31 cellular contexts compared by ENCODE assay signal in the genomic region with DNA sequence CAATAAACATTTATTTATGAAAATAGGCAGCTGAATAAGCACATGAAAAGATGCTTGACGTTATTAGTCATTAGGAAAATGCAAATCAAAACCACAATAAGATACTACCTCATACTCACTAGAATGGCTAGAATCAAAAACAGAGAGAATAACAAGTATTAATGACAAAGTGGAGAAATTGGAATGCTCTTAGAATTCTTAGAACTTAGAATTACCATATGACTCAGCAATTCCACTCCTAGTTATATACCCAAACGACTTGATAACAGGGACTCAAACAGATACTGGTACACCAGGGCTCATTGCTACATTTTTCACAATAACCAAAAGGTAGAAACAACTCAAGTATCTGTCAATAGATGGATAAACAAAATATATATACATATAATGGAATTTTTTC. TPM values are rescaled to one million over a fixed set of nuclear protein-coding genes. Genes with fewer than 3 reads are reported as not detected.
DNase-seq lines count a peak whose midpoint lies in the region; ATAC-seq, FAIRE-seq and TF ChIP-seq lines count a peak whose summit lies in the region.
"Had no signal": no experiment of that assay in that cellular context is flagged by ENCODE, and none has a peak within 500 bp of the region (broad histone marks: within the 10 kb centered on the region; RNA-seq: fewer than 3 reads in every experiment).

No MANE protein-coding gene starts in this region.

- no peak for TF ChIP-seq RAD21 in GM12878 (IDR thresholded peaks at IDR 0.05; ENCODE audit: insufficient read depth, low read depth, low read length)

- RAD21 ChIA-PET in GM12878 (lab: Charles Lee; ENCODE audit: unreplicated experiment) = no interaction called here

- H3K23ac ChIP-seq in mesenchymal stem cell (ENCODE audit: low read length in 2 of 2) = no peak overlapping the region

- no peak overlapping the region for H2AK5ac ChIP-seq in mesenchymal stem cell (ENCODE audit: low read length, severe bottlenecking)

- no peak overlapping the region for H4K8ac ChIP-seq in mesenchymal stem cell (ENCODE audit: low read length)

- H2BK120ac ChIP-seq in mesenchymal stem cell (ENCODE audit: low read depth, low read length) = no peak overlapping the region

- no peak overlapping the region for H3K4me2 ChIP-seq in GM12878 (ENCODE audit: control insufficient read depth, insufficient read depth)
- H3K4me2 ChIP-seq in mesenchymal stem cell (ENCODE audit: low read length, poor library complexity, severe bottlenecking) = no peak overlapping the region
- H3K4me2 ChIP-seq: BLaER1 treated with 17β-estradiol and CSF1 and Interleukin-3, amounts not matched to agents 10 nM and 100 nM; hepatocyte had no signal

- H3K4me1 ChIP-seq in GM12878 (ENCODE audit: control insufficient read depth, insufficient read depth, low read length) = no peaks in the 10 kb centered on the region
- H3K4me1 ChIP-seq in mesenchymal stem cell (ENCODE audit: control insufficient read depth, insufficient read depth, low read depth, low read length) = peaks cover 3% of the 10 kb centered on the region
- H3K4me1 ChIP-seq: prostate gland had no signal

- no peak overlapping the region for H3K27ac ChIP-seq in GM12878 (ENCODE audit: control insufficient read depth, insufficient read depth)
- no peak overlapping the region for H3K27ac ChIP-seq in mesenchymal stem cell (ENCODE audit: low read length, poor library complexity, severe bottlenecking)
- H3K27ac ChIP-seq: BLaER1 treated with 17β-estradiol and CSF1 and Interleukin-3, amounts not matched to agents 10 nM and 100 nM; gastrocnemius medialis; hepatocyte; Peyer's patch; prostate gland; sigmoid colon had no signal

- no peak overlapping the region for H4K91ac ChIP-seq in mesenchymal stem cell (ENCODE audit: low read length)

- FAIRE-seq in GM12878 (lab: Jason Lieb, UNC) = peak; percentile 62

- no peak overlapping the region for H3K9ac ChIP-seq in GM12878 (ENCODE audit: control insufficient read depth, insufficient read depth, low read length)
- H3K9ac ChIP-seq in mesenchymal stem cell (ENCODE audit: low read length) = no peak overlapping the region
- H3K9ac ChIP-seq: BLaER1 treated with 17β-estradiol and CSF1 and Interleukin-3, amounts not matched to agents 10 nM and 100 nM had no signal

- no peaks in the 10 kb centered on the region for H3K79me2 ChIP-seq in GM12878 (ENCODE audit: control insufficient read depth, insufficient read depth, low read length)
- H3K79me2 ChIP-seq: hepatocyte had no signal

- H2BK5ac ChIP-seq in mesenchymal stem cell (ENCODE audit: low read depth, low read length, poor library complexity, severe bottlenecking) = no peak overlapping the region

- H2BK12ac ChIP-seq in mesenchymal stem cell (ENCODE audit: low read length in 2 of 2) = no peak overlapping the region

- BruUV-seq in GM12878 (replicated peaks; lab: Mats Ljungman, UMichigan) = no TSS peak

- H2AFZ ChIP-seq in GM12878 (ENCODE audit: control insufficient read depth, low read depth, low read length) (no peak overlapping the region), mesenchymal stem cell (ENCODE audit: low read depth, low read length) (no peak overlapping the region)
- H2AFZ ChIP-seq: hepatocyte had no signal

- ATAC-seq in GM12878 = no peak
- ATAC-seq: esophagus mucosa; gastrocnemius medialis; mucosa of descending colon; natural killer cell; stimulated activated memory B cell treated with anti-CD40 and anti-IgM and Interleukin-4, amounts not matched to agents 10 μg/mL and 1 μg/mL and 100 μg/mL, for 72 hours had no signal

- no peak overlapping the region for H3K18ac ChIP-seq in mesenchymal stem cell (ENCODE audit: low read depth in 1 of 2, low read length in 2 of 2)

- no peaks in the 10 kb centered on the region for H3K9me3 ChIP-seq in GM12878 (replicated peaks; ENCODE audit: control insufficient read depth, insufficient read depth, low read length)
- H3K9me3 ChIP-seq in mesenchymal stem cell (ENCODE audit: control insufficient read depth, low read length) = no peaks in the 10 kb centered on the region
- H3K9me3 ChIP-seq: gastrocnemius medialis, mucosa of descending colon, Peyer's patch, prostate gland, sigmoid colon had no signal

- H3K14ac ChIP-seq in mesenchymal stem cell (ENCODE audit: low read length in 2 of 2) = no peak overlapping the region

- WGBS in GM12878 (ENCODE audit: insufficient coverage, insufficient replicate concordance, low lambda C conversion rate, missing lambda C conversion rate) = 0% methylated on average over 2 of the region's 2 CpGs
- WGBS in mesenchymal stem cell = 29% methylated on average over 1 of the region's 2 CpGs

- in situ Hi-C loops in GM12878 (cut with MboI) = no loop called here

- no peak overlapping the region for H3K4ac ChIP-seq in mesenchymal stem cell (ENCODE audit: low read depth in 1 of 2, low read length in 2 of 2)

- no peak overlapping the region for H2BK15ac ChIP-seq in mesenchymal stem cell (ENCODE audit: low read depth, poor library complexity, severe bottlenecking)

- no peaks in the 10 kb centered on the region for H4K20me1 ChIP-seq in GM12878 (ENCODE audit: control insufficient read depth, insufficient read depth)

- no peaks in the 10 kb centered on the region for H3K79me1 ChIP-seq in mesenchymal stem cell (replicated peaks; ENCODE audit: low read length, poor library complexity, severe bottlenecking)

- SMC1A ChIA-PET in GM12878 (lab: Charles Lee; ENCODE audit: uncharacterized antibody, unreplicated experiment) = no interaction called here

- CTCF ChIA-PET in GM12878 (lab: Yijun Ruan, JAX) = interaction anchor here (1.0 kb wide), 1 partner anchor 87 kb away, joined by 3 read pairs; no protein-coding TSS in a partner anchor

- TF ChIP-seq POLR2A in GM12878 (IDR thresholded peaks at IDR 0.05; ENCODE audit: low read depth, low read length) = no peak

- peak; percentile 68 for DNase-seq in ELR (ENCODE audit: low read depth)
- peak; percentile 68 for DNase-seq in LHCN-M2 (ENCODE audit: low read depth)
- no peak for DNase-seq in GM12878 (ENCODE audit: low read depth, low spot score)
- DNase-seq in mesenchymal stem cell = peak; percentile 6
- no peak for DNase-seq in cerebellum (ENCODE audit: low spot score)
- no peak for DNase-seq in NCI-H446 treated with DMSO at 0.1 percent for 48 hours (lab: John Stamatoyannopoulos, UW)
- no peak for DNase-seq in stimulated activated CD8-positive, alpha-beta memory T cell treated with anti-CD3 and anti-CD28 coated beads, Interleukin-4, amount 100 ng/mL, for 48 hours
- DNase-seq: activated CD4-positive, alpha-beta T cell treated with anti-CD3 and anti-CD28 coated beads, Interleukin-2, amount 10 ng/mL, durations not matched to agents 7 days and 5 days; activated gamma-delta T cell; activated naive CD8-positive, alpha-beta T cell treated with anti-CD3 and anti-CD28 coated beads for 36 hours; aorta; endodermal cell; gastrocnemius medialis; GF-D8; mucosa of descending colon; natural killer cell; NCI-H1417 treated with DMSO at 0.1 percent for 48 hours; NCI-H2029 treated with DMSO at 0.1 percent for 48 hours; NCI-H2227 treated with DMSO at 0.1 percent for 48 hours; occipital lobe; Peyer's patch; SHP77 treated with DMSO at 0.1 percent for 48 hours; sigmoid colon; stimulated activated CD4-positive, alpha-beta T cell treated with anti-CD3 and anti-CD28 coated beads, Interleukin-4, amount 100 ng/mL, for 4 hours had no signal

- H3K4me3 ChIP-seq in GM12878 (no peak overlapping the region), mesenchymal stem cell (ENCODE audit: insufficient read depth in 1 of 2, low read depth in 1 of 2, low read length in 2 of 2) (no peak overlapping the region)
- H3K4me3 ChIP-seq: BLaER1 treated with 17β-estradiol and CSF1 and Interleukin-3, amounts not matched to agents 10 nM and 100 nM; gastrocnemius medialis; hepatocyte; lung; mucosa of descending colon; Peyer's patch; prostate gland; sigmoid colon had no signal

- intact Hi-C loops in GM12878 (cut with micrococcal nuclease; ENCODE audit: unreplicated experiment) = no loop called here

- H3K27me3 ChIP-seq in GM12878 (replicated peaks in 1 of 2; ENCODE audit: control insufficient read depth in 2 of 2, insufficient read depth in 2 of 2, low read length in 1 of 2) (peaks cover 6 to 16% of the 10 kb centered on the region in 2 experiments), mesenchymal stem cell (ENCODE audit: control insufficient read depth in 1 of 2, insufficient read depth in 1 of 2, low read length in 2 of 2) (peaks cover 18 to 42% of the 10 kb centered on the region in 2 experiments)

- no peak for TF ChIP-seq EP300 in GM12878 (IDR thresholded peaks at IDR 0.05; ENCODE audit: borderline replicate concordance in 1 of 2, control insufficient read depth in 1 of 2, low read depth in 2 of 2, low read length in 2 of 2)

- POLR2A ChIA-PET in GM12878 (lab: Charles Lee) = no interaction called here

- H3K36me3 ChIP-seq in GM12878 (ENCODE audit: control insufficient read depth in 2 of 2, insufficient read depth in 2 of 2, low read length in 1 of 2) (no peaks in the 10 kb centered on the region), mesenchymal stem cell (ENCODE audit: control insufficient read depth in 1 of 2, insufficient read depth in 2 of 2, low read depth in 1 of 2, low read length in 2 of 2) (no peaks in the 10 kb centered on the region)
- H3K36me3 ChIP-seq: BLaER1 treated with 17β-estradiol and CSF1 and Interleukin-3, amounts not matched to agents 10 nM and 100 nM; gastrocnemius medialis; Peyer's patch; prostate gland; sigmoid colon had no signal

- no peak for TF ChIP-seq CTCF in GM12878 (IDR thresholded peaks at IDR 0.05 in 2 of 3, conservative IDR thresholded peaks at IDR 0.05 in 1 of 3; ENCODE audit: control insufficient read depth in 2 of 3, extremely low read depth in 1 of 3, insufficient read depth in 1 of 3, low read depth in 3 of 3, low read length in 3 of 3)

RNA-seq across cellular contexts. Expression of a gene that starts 15.1 kb away (rescaled TPM):
- total RNA-seq in LHCN-M2 (2014; rRNA removed) (3.9 and 5.4 TPM in 2 replicates), GM12878 (2014; rRNA removed) (not detected in 2 replicates), GM12878 (2014; rRNA removed; fragmentation: Illumina TruSeq; extraction: Trizol) (0.09 TPM in 1 of 2 replicates, not detected in the other), GM12878 (2021) (not detected in 2 replicates), cerebellum (68.9 TPM)
- 0.56 TPM for polyA plus RNA-seq in LHCN-M2 (2012)
- total RNA-seq in GM12878 (2013; cell fraction: nucleolus; rRNA removed) = 0.33 TPM in 1 of 2 replicates, not detected in the other
- polyA plus RNA-seq in GM12878 (2011; ENCODE audit: low read depth) = not detected
- polyA plus RNA-seq in GM12878 (2011; rRNA removed) (0.01 and 0.17 TPM in 2 replicates), GM12878 (2014; fragmentation: Illumina TruSeq; extraction: Trizol) (0.06 TPM in 1 of 2 replicates, not detected in the other), GM12878 (2014; fragmentation: Nextera tagmentation; extraction: Ambion mirVana) (not detected), GM12878 (2014; rRNA removed) (0.11 TPM in 1 of 2 replicates, not detected in the other), GM12878 (2016; fragmentation: Nextera tagmentation; extraction: Ambion mirVana) (under 1 TPM in 1 of 2 experiments, not detected in 1; 0.09 TPM)
- polyA plus RNA-seq in GM12878 (2011; cell fraction: cytosol; rRNA removed) = 0.04 TPM in 1 of 2 replicates, not detected in the other
- 0.13 TPM in 1 of 2 replicates, not detected in the other for polyA plus RNA-seq in GM12878 (2011; cell fraction: nucleus; rRNA removed)
- polyA plus RNA-seq in GM12878 (2012) = 0.06 TPM in 1 of 2 replicates, not detected in the other
- polyA minus RNA-seq in GM12878 (2011; rRNA and poly(A)+ RNA removed) = not detected in 2 replicates
- not detected in 2 replicates for polyA minus RNA-seq in GM12878 (2011; cell fraction: cytosol; rRNA and poly(A)+ RNA removed)
- polyA minus RNA-seq in GM12878 (2011; cell fraction: nucleus; rRNA and poly(A)+ RNA removed) = not detected in 2 replicates
- 0.25 TPM for polyA plus RNA-seq in mesenchymal stem cell (2013, experiment 1 of 2)
- polyA plus RNA-seq in mesenchymal stem cell (2013, experiment 2 of 2) = 0.40 TPM
- total RNA-seq: activated CD4-positive, alpha-beta T cell treated with anti-CD3 and anti-CD28 coated beads, Interleukin-2, amount 10 ng/mL, durations not matched to agents 7 days and 5 days; T-helper 2 cell treated with Interferon-gamma antibody and Interleukin-4, amounts not matched to agents 100 ng/mL and 5 ng/mL, for 36 hours had no signal

Comparison
In these comparisons a context has a peak if more than half of its experiments do, and no peak if none do; other contexts are left out.
1. DNase-seq: peak in ELR (single experiment), LHCN-M2 (single experiment) and mesenchymal stem cell (single experiment); none in GM12878 (single experiment), cerebellum (single experiment), NCI-H446 treated with DMSO at 0.1 percent for 48 hours (single experiment) and stimulated activated CD8-positive, alpha-beta memory T cell treated with anti-CD3 and anti-CD28 coated beads, Interleukin-4, amount 100 ng/mL, for 48 hours (single experiment).
2. RNA of a gene that starts 15.1 kb away (total RNA-seq): 68.9 TPM in cerebellum (single experiment); 3.9 to 5.4 TPM in LHCN-M2 and 0.09 to 0.33 TPM in GM12878; every median in the first group is over 10 times any median in the second.